ENCODE assay signal across 1 cellular context in the genomic region with DNA sequence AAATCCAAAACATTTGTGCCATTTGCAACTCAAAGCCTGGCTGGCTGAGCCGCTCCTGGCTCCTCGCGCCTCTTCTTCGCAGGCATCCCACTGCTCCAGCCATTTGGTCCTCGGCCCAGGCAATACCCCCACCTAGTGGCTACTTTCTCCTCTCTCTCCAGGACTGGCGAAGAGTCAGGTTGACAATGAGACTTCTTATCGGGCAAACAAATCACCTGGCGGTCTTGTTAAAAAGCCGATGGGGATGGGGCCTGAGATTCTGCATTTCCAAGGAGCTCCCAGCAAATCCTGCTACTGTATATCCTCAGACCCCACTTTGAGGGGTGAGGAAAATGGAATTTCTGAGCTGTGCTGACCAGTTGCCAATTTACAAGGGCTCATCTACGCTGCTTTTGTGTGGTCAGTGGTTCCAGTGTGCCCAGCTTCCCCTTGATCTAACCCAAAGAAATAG.
TF ChIP-seq lines count a peak whose summit lies in the region.

No MANE protein-coding gene starts in this region.

TF ChIP-seq in WTC11, 78 proteins besides CTCF, POLR2A, EP300 and RAD21 (continued from another document):
- TF ChIP-seq PRDM15 (CRISPR knock-in tag; IDR thresholded peaks at IDR 0.05): peak; percentile 73
- TF ChIP-seq MAX (CRISPR knock-in tag; IDR thresholded peaks at IDR 0.05): peak; percentile 82
